Comparison of ENCODE assay signal across 10 cellular contexts in genomic region chr6:1635305-1636010, GRCh38.
"Had no signal": no experiment of that assay in that cellular context is flagged by ENCODE, and none has a peak within 500 bp of the region (broad histone marks: within the 10 kb centered on the region; RNA-seq: fewer than 3 reads in every experiment).

No MANE protein-coding gene starts in this region.

- H3K9me3 ChIP-seq: stomach, transverse colon had no signal

- H3K4me1 ChIP-seq: transverse colon had no signal

- DNase-seq: amygdala; effector CD4-positive, alpha-beta T cell; mammary epithelial cell; occipital lobe; stomach; transverse colon had no signal

- H3K9me3 Mint-ChIP-seq: activated naive CD4-positive, alpha-beta T cell treated with anti-CD3 and anti-CD28 coated beads, Interleukin-2, amount 50 U/mL, for 72 hours; natural killer cell treated with Interleukin-12 subunit alpha and Interleukin-12 subunit beta and Interleukin-15 and Interleukin-18, amount 100 ng/mL, for 72 hours had no signal

- H3K27ac Mint-ChIP-seq: natural killer cell treated with Interleukin-12 subunit alpha and Interleukin-12 subunit beta and Interleukin-15 and Interleukin-18, amount 100 ng/mL, for 72 hours had no signal

- H3K4me3 Mint-ChIP-seq: natural killer cell treated with Interleukin-12 subunit alpha and Interleukin-12 subunit beta and Interleukin-15 and Interleukin-18, amount 100 ng/mL, for 72 hours had no signal

- ATAC-seq: activated CD4-positive, CD25-positive, alpha-beta regulatory T cell treated with anti-CD3 and anti-CD28 coated beads, Interleukin-2, amount 50 U/mL, for 24 hours; activated naive CD4-positive, alpha-beta T cell treated with anti-CD3 and anti-CD28 coated beads, Interleukin-2, amount 50 U/mL, for 72 hours; natural killer cell treated with Interleukin-12 subunit alpha and Interleukin-12 subunit beta and Interleukin-15 and Interleukin-18, amount 100 ng/mL, for 72 hours had no signal

- H3K36me3 Mint-ChIP-seq: natural killer cell treated with Interleukin-12 subunit alpha and Interleukin-12 subunit beta and Interleukin-15 and Interleukin-18, amount 100 ng/mL, for 72 hours had no signal

- H3K27ac ChIP-seq: skin epidermis, stomach, transverse colon had no signal

- H3K4me3 ChIP-seq: skin epidermis, stomach, transverse colon had no signal

- H3K36me3 ChIP-seq: transverse colon had no signal
